3 cellular contexts compared by ENCODE assay signal in the genomic region with DNA sequence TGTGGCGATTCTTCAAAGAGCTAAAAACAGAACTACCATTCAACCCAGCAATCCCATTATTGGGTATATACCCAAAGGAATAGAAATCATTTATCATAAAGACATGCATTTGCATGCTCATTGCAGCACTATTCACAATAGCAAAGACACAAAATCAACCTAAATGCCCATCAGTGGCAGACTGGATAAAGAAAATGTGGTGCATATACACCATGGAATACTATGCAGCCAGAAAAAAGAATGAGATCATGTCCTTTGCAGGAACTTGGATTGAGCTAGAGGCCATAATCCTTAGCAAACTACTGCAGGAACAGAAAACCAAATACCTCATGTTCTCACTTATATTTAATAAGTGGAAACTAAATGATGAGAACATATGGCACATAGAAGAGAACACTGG. TPM values are rescaled to one million over a fixed set of nuclear protein-coding genes. Genes with fewer than 3 reads are reported as not detected.
"Had no signal": no experiment of that assay in that cellular context is flagged by ENCODE, and none has a peak within 500 bp of the region (broad histone marks: within the 10 kb centered on the region; RNA-seq: fewer than 3 reads in every experiment).

No MANE protein-coding gene starts in this region.

RNA-seq across cellular contexts. Expression of gene CPA2, which starts 20.2 kb away (rescaled TPM):
- total RNA-seq: LHCN-M2, MCF 10A had no signal

RNA-seq across cellular contexts. Expression of gene SSMEM1, which starts 38.8 kb away (rescaled TPM):
- total RNA-seq: M059J, MCF 10A had no signal
